Comparison of ENCODE assay signal across 8 cellular contexts in the genomic region with DNA sequence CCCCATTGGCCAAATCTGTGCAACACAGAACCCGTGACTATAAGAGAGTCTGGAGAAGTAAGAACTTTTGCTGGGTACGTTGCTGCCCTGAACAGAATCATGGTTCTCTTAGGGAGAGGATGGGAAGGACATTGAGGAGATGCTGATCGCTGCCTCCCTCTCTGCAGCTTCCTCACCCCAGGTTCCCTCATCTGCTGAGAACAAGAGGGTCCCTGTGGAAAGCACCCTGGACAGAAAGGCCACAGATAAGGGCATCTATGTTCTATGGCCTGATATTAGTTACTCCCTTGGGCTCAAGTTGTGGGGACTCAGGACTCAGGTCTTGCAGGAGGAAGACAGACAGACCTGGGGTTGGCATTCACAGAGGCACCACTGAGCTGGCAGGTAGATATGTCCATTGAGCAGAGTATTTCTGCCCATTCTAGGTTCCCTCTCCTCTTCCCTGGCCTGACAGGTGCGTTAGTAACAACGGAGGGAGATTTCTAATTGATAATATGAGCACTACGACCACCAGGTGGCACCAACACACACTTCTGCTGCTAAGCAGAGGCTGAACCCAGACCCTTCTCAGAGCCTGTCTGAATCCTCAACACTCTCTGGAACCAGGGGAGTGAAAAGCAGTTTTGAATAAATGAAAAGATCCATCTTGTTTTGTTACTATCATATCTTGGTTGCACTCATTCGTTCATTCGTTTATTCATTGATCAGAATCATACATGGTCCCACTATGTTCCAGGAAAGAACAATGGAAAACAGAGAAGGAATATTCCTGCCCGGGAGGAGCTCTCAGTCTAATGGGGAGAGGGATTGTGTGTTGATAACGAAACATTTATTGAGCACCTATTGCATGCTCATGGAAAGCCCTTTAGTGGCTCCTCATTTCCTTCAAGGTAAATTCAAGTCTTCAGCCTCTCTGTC. TPM values are rescaled to one million over a fixed set of nuclear protein-coding genes. Genes with fewer than 3 reads are reported as not detected.
DNase-seq lines count a peak whose midpoint lies in the region; ATAC-seq and TF ChIP-seq lines count a peak whose summit lies in the region.

No MANE protein-coding gene starts in this region.

- no peaks in the 10 kb centered on the region for H3K4me1 Mint-ChIP-seq in HFFc6 (ENCODE audit: low read depth)
- H3K4me1 Mint-ChIP-seq in activated B cell treated with CpG ODN at 0.5 μM for 24 hours: no peaks in the 10 kb centered on the region

- H3K9me3 Mint-ChIP-seq in HFFc6: no peaks in the 10 kb centered on the region
- H3K9me3 Mint-ChIP-seq in activated B cell treated with CpG ODN at 0.5 μM for 24 hours: no peaks in the 10 kb centered on the region

- no peak overlapping the region for H3K27ac ChIP-seq in caudate nucleus (ENCODE audit: low read depth, low read length)

- TF ChIP-seq CTCF in HFFc6 (IDR thresholded peaks at IDR 0.05): peak; percentile 89
- peak; percentile 67 for TF ChIP-seq CTCF in activated B cell treated with CpG ODN at 0.5 μM for 24 hours (IDR thresholded peaks at IDR 0.05)

- peak; percentile 6 for DNase-seq in GF-D8 (lab: John Stamatoyannopoulos, UW)
- peak; percentile 36 for DNase-seq in HFFc6
- peak; percentile 52 for DNase-seq in NCI-H2107 treated with DMSO at 0.1 percent for 48 hours (lab: John Stamatoyannopoulos, UW; ENCODE audit: unreplicated experiment)
- DNase-seq in activated B cell treated with CpG ODN at 0.5 μM for 24 hours: no peak
- DNase-seq in caudate nucleus (lab: John Stamatoyannopoulos, UW): peak in 41 of 61 donors; percentile 2 to 75 (median 23)
- DNase-seq in left kidney (ENCODE audit: low read depth, low spot score): peak; percentile 83
- DNase-seq in stimulated activated CD4-positive, alpha-beta T cell treated with anti-CD3 and anti-CD28 coated beads, TNF-alpha, amount 100 ng/mL, for 1 hour (ENCODE audit: low read depth in 3 of 3, low spot score in 1 of 3): peak; percentile 2 to 45 (median 3)

- H3K27me3 Mint-ChIP-seq in HFFc6 (ENCODE audit: insufficient read depth): peaks cover 4% of the 10 kb centered on the region
- H3K27me3 Mint-ChIP-seq in activated B cell treated with CpG ODN at 0.5 μM for 24 hours: peaks cover 18% of the 10 kb centered on the region

- H3K27ac Mint-ChIP-seq in HFFc6 (no peak overlapping the region), activated B cell treated with CpG ODN at 0.5 μM for 24 hours (no peak overlapping the region)

- H3K36me3 Mint-ChIP-seq in HFFc6 (ENCODE audit: low read depth) (no peaks in the 10 kb centered on the region), activated B cell treated with CpG ODN at 0.5 μM for 24 hours (ENCODE audit: low read depth) (no peaks in the 10 kb centered on the region)

- POLR2A ChIA-PET in activated B cell treated with CpG ODN at 0.5 μM for 24 hours (lab: Charles Lee): no interaction called here

- CTCF ChIA-PET in activated B cell treated with CpG ODN at 0.5 μM for 24 hours (lab: Charles Lee): interaction anchor here (0.7 to 1.5 kb wide), 5 partner anchors 247 to 606 kb away, joined by 3 to 4 read pairs (median 3); no protein-coding TSS in a partner anchor

- ATAC-seq in activated B cell treated with CpG ODN at 0.5 μM for 24 hours (ENCODE audit: low read depth) (peak; percentile 40), GM18870 (IDR thresholded peaks at IDR 0.05; ENCODE audit: unreplicated experiment) (no peak)

- H3K4me3 Mint-ChIP-seq in HFFc6 (no peak overlapping the region), activated B cell treated with CpG ODN at 0.5 μM for 24 hours (no peak overlapping the region)

- intact Hi-C loops in activated B cell treated with CpG ODN at 0.5 μM for 24 hours (cut with micrococcal nuclease): loop anchor here (1.0 kb wide), 2 partner anchors 130 to 606 kb away; no protein-coding TSS in a partner anchor

RNA-seq across cellular contexts. Expression of a gene that starts 56.4 kb away (rescaled TPM):
- not detected for total RNA-seq in HFFc6 (2021; fragmentation: NEBNext Ultra II Directional; extraction: Animal tissue kit (Norgen Biotek cat#: 25700))
- not detected in 2 replicates for total RNA-seq in activated B cell treated with CpG ODN at 0.5 μM for 24 hours
